In the genomic region with DNA sequence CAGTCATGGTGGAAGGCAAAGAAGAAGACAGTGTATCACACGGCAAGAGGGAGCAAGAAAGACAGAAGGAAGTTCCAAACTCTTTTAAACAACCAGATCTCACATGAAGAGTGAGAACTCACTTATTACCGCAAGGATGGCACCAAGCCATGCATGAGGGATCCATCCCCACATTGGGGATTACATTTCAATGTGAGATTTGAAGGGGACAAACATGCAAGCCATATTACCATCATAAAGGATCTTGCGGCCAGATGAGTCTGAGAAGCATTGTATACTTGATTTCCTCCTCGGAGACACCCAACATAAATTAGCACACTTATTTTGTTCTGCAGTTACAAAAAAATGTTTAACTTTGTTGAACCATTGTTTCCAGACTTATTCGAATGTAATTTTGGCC, we compare ENCODE assay signal across 1 cellular context.
TF ChIP-seq lines count a peak whose summit lies in the region.

No MANE protein-coding gene starts in this region.

TF ChIP-seq in H1, 55 proteins besides CTCF, POLR2A, EP300 and RAD21:
- TF ChIP-seq GTF2F1 (IDR thresholded peaks at IDR 0.05; ENCODE audit: borderline replicate concordance, low read depth, low read length) (no peak), SUZ12 (IDR thresholded peaks at IDR 0.05; ENCODE audit: low read length) (no peak), KDM1A (IDR thresholded peaks at IDR 0.05; ENCODE audit: borderline replicate concordance, low read length) (no peak), ASH2L (IDR thresholded peaks at IDR 0.05; ENCODE audit: low read length) (no peak), POU5F1 (IDR thresholded peaks at IDR 0.05; ENCODE audit: low read depth, low read length) (no peak), SIN3A (conservative IDR thresholded peaks at IDR 0.05 in 1 of 2, IDR thresholded peaks at IDR 0.05 in 1 of 2; ENCODE audit: low read depth in 1 of 2, low read length in 2 of 2) (no peak), BCL11A (IDR thresholded peaks at IDR 0.05; ENCODE audit: low read depth in 2 of 2, low read length in 2 of 2) (no peak), SAP30 (IDR thresholded peaks at IDR 0.05; ENCODE audit: insufficient read depth, insufficient replicate concordance, low read length) (no peak), NANOG (IDR thresholded peaks at IDR 0.05; ENCODE audit: insufficient read depth, low read depth, low read length, poor library complexity, severe bottlenecking) (no peak), CHD1 (IDR thresholded peaks at IDR 0.05; ENCODE audit: low read depth, low read length) (no peak), RFX5 (IDR thresholded peaks at IDR 0.05; ENCODE audit: borderline replicate concordance, low read depth, low read length) (no peak), KDM4A (IDR thresholded peaks at IDR 0.05; ENCODE audit: low read depth, low read length, severe bottlenecking) (no peak), ZNF274 (IDR thresholded peaks at IDR 0.05; ENCODE audit: borderline replicate concordance, extremely low read depth, low read length) (no peak), GABPA (IDR thresholded peaks at IDR 0.05; ENCODE audit: borderline replicate concordance, insufficient read depth, low read length) (no peak), SRF (IDR thresholded peaks at IDR 0.05; ENCODE audit: low read depth, low read length) (no peak), SP1 (IDR thresholded peaks at IDR 0.05; ENCODE audit: low read depth, low read length) (no peak), KDM5A (IDR thresholded peaks at IDR 0.05; ENCODE audit: low read length) (no peak), TAF1 (IDR thresholded peaks at IDR 0.05; ENCODE audit: low read depth, low read length) (no peak)
- TF ChIP-seq, protein P1, sequence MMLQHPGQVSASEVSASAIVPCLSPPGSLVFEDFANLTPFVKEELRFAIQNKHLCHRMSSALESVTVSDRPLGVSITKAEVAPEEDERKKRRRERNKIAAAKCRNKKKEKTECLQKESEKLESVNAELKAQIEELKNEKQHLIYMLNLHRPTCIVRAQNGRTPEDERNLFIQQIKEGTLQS (IDR thresholded peaks at IDR 0.05; ENCODE audit: insufficient read depth, low read depth, low read length) = no peak
